Comparison of ENCODE assay signal across 8 cellular contexts in genomic region chr17:73645050-73645871, GRCh38. TPM values are rescaled to one million over a fixed set of nuclear protein-coding genes. Genes with fewer than 3 reads are reported as not detected.
DNase-seq lines count a peak whose midpoint lies in the region; ATAC-seq and TF ChIP-seq lines count a peak whose summit lies in the region.

No MANE protein-coding gene starts in this region.

- ATAC-seq in HG02981 (IDR thresholded peaks at IDR 0.05; ENCODE audit: unreplicated experiment) = no peak

- H3K4me3 ChIP-seq in HUES6 (ENCODE audit: low read depth, low read length) (peak overlapping the region; percentile 63), mesendoderm (ENCODE audit: low read length) (peak overlapping the region; percentile 29), stomach (peak overlapping the region; percentile 45 to 58 (median 49))

- peak overlapping the region; percentile 72 for H3K56ac ChIP-seq in mesendoderm (ENCODE audit: low read length)

- H2BK15ac ChIP-seq in mesendoderm (replicated peaks; ENCODE audit: low read depth) = no peak overlapping the region

- H2AK5ac ChIP-seq in mesendoderm (ENCODE audit: low read length) = no peak overlapping the region

- H3K4me3 Mint-ChIP-seq in T-helper 2 cell treated with Interferon-gamma antibody and Interleukin-4, amounts not matched to agents 5 μg/mL and 100 μg/mL, for 36 hours = peak overlapping the region; percentile 38

- H3K9me3 Mint-ChIP-seq in T-helper 2 cell treated with Interferon-gamma antibody and Interleukin-4, amounts not matched to agents 5 μg/mL and 100 μg/mL, for 36 hours = no peaks in the 10 kb centered on the region

- H3K27me3 Mint-ChIP-seq in T-helper 2 cell treated with Interferon-gamma antibody and Interleukin-4, amounts not matched to agents 5 μg/mL and 100 μg/mL, for 36 hours (ENCODE audit: low read depth) = peaks cover 73% of the 10 kb centered on the region

- no peak for TF ChIP-seq EP300 in stomach (IDR thresholded peaks at IDR 0.05)

- H3K79me1 ChIP-seq in mesendoderm (ENCODE audit: low read length) = no peaks in the 10 kb centered on the region

- no peaks in the 10 kb centered on the region for H3K79me2 ChIP-seq in mesendoderm (ENCODE audit: control insufficient read depth, insufficient read depth, low read length)

- no peaks in the 10 kb centered on the region for H3K36me3 Mint-ChIP-seq in T-helper 2 cell treated with Interferon-gamma antibody and Interleukin-4, amounts not matched to agents 5 μg/mL and 100 μg/mL, for 36 hours (ENCODE audit: low read depth)

- peak overlapping the region; percentile 4 for H3K4ac ChIP-seq in mesendoderm (ENCODE audit: low read depth, low read length)

- no CpG with 5 or more reads among the region's 90 CpGs for WGBS in mesendoderm (ENCODE audit: extremely low coverage, insufficient coverage, low lambda C conversion rate)
- 3 to 14% (median 5%) methylated on average over 11 to 90 of the region's 90 CpGs for WGBS in stomach, 5 donors

- peak overlapping the region; percentile 85 for H3K18ac ChIP-seq in mesendoderm (ENCODE audit: low read length)

- H3K4me1 Mint-ChIP-seq in T-helper 2 cell treated with Interferon-gamma antibody and Interleukin-4, amounts not matched to agents 5 μg/mL and 100 μg/mL, for 36 hours (ENCODE audit: low read depth) = peaks cover 3% of the 10 kb centered on the region

- no peak for TF ChIP-seq CTCF in stomach (IDR thresholded peaks at IDR 0.05)

- H4K8ac ChIP-seq in mesendoderm (ENCODE audit: low read depth, low read length) = no peak overlapping the region

- H3K9me3 ChIP-seq in HUES6 (ENCODE audit: control insufficient read depth, insufficient read depth, low read depth, low read length) = no peaks in the 10 kb centered on the region
- H3K9me3 ChIP-seq in stomach = no peaks in the 10 kb centered on the region

- no peak overlapping the region for H2BK5ac ChIP-seq in mesendoderm (ENCODE audit: low read length)

- H3K4me2 ChIP-seq in mesendoderm (ENCODE audit: low read length) = peak overlapping the region; percentile 65

- H3K27ac Mint-ChIP-seq in T-helper 2 cell treated with Interferon-gamma antibody and Interleukin-4, amounts not matched to agents 5 μg/mL and 100 μg/mL, for 36 hours = no peak overlapping the region

- H3K9ac ChIP-seq in HUES6 (ENCODE audit: low read length) (no peak overlapping the region), mesendoderm (ENCODE audit: low read length) (peak overlapping the region; percentile 71)

- no peak overlapping the region for H4K5ac ChIP-seq in mesendoderm (ENCODE audit: low read length)

- peaks cover 85% of the 10 kb centered on the region for H3K27me3 ChIP-seq in HUES6 (ENCODE audit: control insufficient read depth, insufficient read depth, low read length)
- H3K27me3 ChIP-seq in mesendoderm (ENCODE audit: insufficient read depth, low read length, poor library complexity) = no peaks in the 10 kb centered on the region
- H3K27me3 ChIP-seq in stomach = peaks cover 5 to 95% (median 63%) of the 10 kb centered on the region in 3 donors

- no peak overlapping the region for H3K23ac ChIP-seq in mesendoderm (ENCODE audit: low read length)

- intact Hi-C loops in stomach (cut with DNase I; ENCODE audit: low total_unique reads) = no loop called here

- peak; percentile 68 for DNase-seq in 8988T
- DNase-seq in T-helper 2 cell treated with Interferon-gamma antibody and Interleukin-4, amounts not matched to agents 5 μg/mL and 100 μg/mL, for 36 hours (ENCODE audit: low spot score) = peak; percentile 18
- DNase-seq in ecto neural progenitor cell (ENCODE audit: low spot score) = peak; percentile 89
- DNase-seq in mesendoderm = peak; percentile 69
- peak; percentile 25 for DNase-seq in stomach
- DNase-seq in effector CD4-positive, alpha-beta T cell = no peak

- H3K36me3 ChIP-seq in HUES6 (ENCODE audit: control insufficient read depth, insufficient read depth, low read length) (no peaks in the 10 kb centered on the region), mesendoderm (ENCODE audit: control insufficient read depth, insufficient read depth, low read length) (no peaks in the 10 kb centered on the region), stomach (no peaks in the 10 kb centered on the region)

- no peak overlapping the region for H2BK120ac ChIP-seq in mesendoderm (ENCODE audit: low read depth, low read length)

- H3K27ac ChIP-seq in HUES6 (ENCODE audit: low read depth, low read length) = no peak overlapping the region
- no peak overlapping the region for H3K27ac ChIP-seq in mesendoderm (ENCODE audit: low read depth, low read length)
- peak overlapping the region in 2 of 5 donors; percentile 60 to 65 for H3K27ac ChIP-seq in stomach

- TF ChIP-seq POLR2A in stomach (IDR thresholded peaks at IDR 0.05) = no peak

- H3K4me1 ChIP-seq in HUES6 (ENCODE audit: control insufficient read depth, insufficient read depth, low read length) (peaks cover 24% of the 10 kb centered on the region), mesendoderm (ENCODE audit: control insufficient read depth, low read depth, low read length) (no peaks in the 10 kb centered on the region), stomach (peaks cover 24 to 32% (median 27%) of the 10 kb centered on the region in 4 donors)

RNA-seq across cellular contexts. Expression of gene SDK2, which starts 1.0 kb away (rescaled TPM):
- 1.1 TPM for polyA plus RNA-seq in mesendoderm (2013, experiment 1 of 2)
- polyA plus RNA-seq in mesendoderm (2013, experiment 2 of 2) = 1.3 TPM
- 1 to 10 TPM in 3 of 5 donors, under 1 TPM in 1, not detected in 1; under 0.01 to 9.6 (median 1.2) TPM for total RNA-seq in stomach
- under 1 TPM; 0.15 to 0.44 (median 0.38) TPM for polyA plus RNA-seq in stomach
